In the genomic region with DNA sequence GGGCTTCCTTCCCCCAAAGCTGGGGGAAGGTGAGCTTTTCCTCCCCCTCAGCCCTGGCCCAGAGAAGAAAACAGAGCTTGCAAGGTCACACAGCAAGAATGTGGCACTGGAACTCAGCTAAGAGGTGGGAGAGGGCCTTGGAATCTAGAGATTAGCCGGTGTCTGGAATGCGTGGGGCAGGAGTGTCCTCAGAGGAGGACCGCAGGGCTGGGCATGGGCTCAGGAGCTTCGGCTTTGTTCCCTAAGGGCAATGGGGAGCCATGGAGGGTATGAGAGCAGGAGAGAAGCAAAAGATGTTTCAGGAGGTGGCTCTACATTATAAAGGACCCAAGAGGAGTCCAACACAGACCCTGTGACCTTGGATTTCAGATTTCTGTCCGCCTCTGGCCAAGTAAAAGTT, we compare ENCODE assay signal across 1 cellular context.
TF ChIP-seq lines count a peak whose summit lies in the region.

No MANE protein-coding gene starts in this region.

TF ChIP-seq in K562, 482 proteins besides CTCF, POLR2A, EP300 and RAD21:
- peak; percentile 78 for TF ChIP-seq ZFP36 (IDR thresholded peaks at IDR 0.05; ENCODE audit: low read depth, low read length, partially characterized antibody)
- peak; percentile 81 for TF ChIP-seq RBM25 (IDR thresholded peaks at IDR 0.05; ENCODE audit: low read depth, low read length, severe bottlenecking)
- TF ChIP-seq PTBP1 (IDR thresholded peaks at IDR 0.05; ENCODE audit: low read depth, low read length), result 0 out of 2 replicates have a peak, but pooled peaks have one; percentile 48
- TF ChIP-seq FOXP1 (CRISPR knock-in tag; IDR thresholded peaks at IDR 0.05), result no peak
- TF ChIP-seq MXI1 (IDR thresholded peaks at IDR 0.05; ENCODE audit: low read depth, low read length), result no peak
- no peak for TF ChIP-seq PURB (CRISPR knock-in tag; IDR thresholded peaks at IDR 0.05; ENCODE audit: low read depth)
- no peak for TF ChIP-seq NCOA4 (IDR thresholded peaks at IDR 0.05; ENCODE audit: partially characterized antibody)
